22 cellular contexts compared by ENCODE assay signal in the genomic region with DNA sequence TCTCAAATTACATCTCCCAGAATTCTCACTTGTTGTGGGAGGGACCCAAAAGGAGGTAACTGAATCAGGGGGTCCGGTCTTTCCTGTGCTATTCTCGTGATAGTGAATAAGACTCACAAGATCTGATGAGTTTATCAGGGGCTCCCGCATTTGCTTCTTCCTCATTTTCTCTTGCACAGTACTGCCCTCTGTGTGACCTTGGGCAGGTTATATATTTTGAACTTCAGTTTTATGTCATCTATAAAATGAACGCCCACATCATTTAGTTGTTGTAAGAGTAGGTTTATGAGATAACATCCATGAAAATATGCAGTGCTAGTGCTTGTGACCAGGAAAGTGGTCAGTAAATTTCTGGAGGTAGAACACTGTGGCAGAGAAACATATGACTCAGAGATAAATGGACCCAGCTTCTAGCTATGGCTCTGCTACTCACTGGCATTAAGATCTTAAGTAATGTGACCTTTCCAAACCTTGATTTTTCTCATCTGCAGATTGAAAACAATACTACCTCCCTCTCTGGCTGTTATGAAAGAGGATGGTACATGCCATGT.
"Had no signal": no experiment of that assay in that cellular context is flagged by ENCODE, and none has a peak within 500 bp of the region (broad histone marks: within the 10 kb centered on the region; RNA-seq: fewer than 3 reads in every experiment).

No MANE protein-coding gene starts in this region.

- H3K9me3 ChIP-seq: gastrocnemius medialis, thyroid gland had no signal

- H3K4me2 ChIP-seq: neural progenitor cell had no signal

- H3K4me3 ChIP-seq: gastrocnemius medialis, neural progenitor cell, spleen, thyroid gland had no signal

- H3K9ac ChIP-seq: neural progenitor cell had no signal

- H3K36me3 Mint-ChIP-seq: activated naive CD4-positive, alpha-beta T cell treated with anti-CD3 and anti-CD28 coated beads, Interleukin-2, amount 50 U/mL, for 24 hours had no signal

- DNase-seq: activated CD4-positive, alpha-beta memory T cell treated with anti-CD3 and anti-CD28 coated beads, Interleukin-2, amount 10 ng/mL, durations not matched to agents 7 days and 5 days; activated CD4-positive, alpha-beta T cell treated with anti-CD3 and anti-CD28 coated beads, Interleukin-2, amount 10 ng/mL, durations not matched to agents 24 days and 14 days; activated gamma-delta T cell treated with Interleukin-2 at 50 U/mL for 16 hours; aorta; brain microvascular endothelial cell; caudate nucleus; effector CD4-positive, alpha-beta T cell; gastrocnemius medialis; head of caudate nucleus; hypothalamus; naive B cell; spleen; stimulated activated CD4-positive, alpha-beta T cell treated with anti-CD3 and anti-CD28 coated beads, Interleukin-4, amount 100 ng/mL, for 1 hour; stimulated activated naive CD4-positive, alpha-beta T cell treated with Interleukin-2 at 50 U/mL for 16 hours; substantia nigra; T-helper 9 cell; thyroid gland had no signal

- H3K36me3 ChIP-seq: gastrocnemius medialis, neural progenitor cell had no signal

- H3K27ac ChIP-seq: brain microvascular endothelial cell, gastrocnemius medialis, neural progenitor cell, spleen, thyroid gland had no signal

- H3K27me3 Mint-ChIP-seq: activated CD4-positive, alpha-beta memory T cell treated with anti-CD3 and anti-CD28 coated beads, Interleukin-2, amount 10 ng/mL, durations not matched to agents 7 days and 5 days; activated CD4-positive, alpha-beta T cell treated with anti-CD3 and anti-CD28 coated beads, Interleukin-2, amount 10 ng/mL, durations not matched to agents 24 days and 14 days; dendritic cell treated with granulocyte-macrophage colony-stimulating factor and Interleukin-4, amounts not matched to agents 40 ng/mL and 50 ng/mL, for 4 days; naive B cell had no signal

- H3K9me3 Mint-ChIP-seq: activated CD4-positive, alpha-beta memory T cell treated with anti-CD3 and anti-CD28 coated beads, Interleukin-2, amount 10 ng/mL, durations not matched to agents 7 days and 5 days; activated CD4-positive, alpha-beta T cell treated with anti-CD3 and anti-CD28 coated beads, Interleukin-2, amount 10 ng/mL, durations not matched to agents 24 days and 14 days; activated naive CD4-positive, alpha-beta T cell treated with anti-CD3 and anti-CD28 coated beads, Interleukin-2, amount 50 U/mL, for 24 hours; activated T-helper 1 cell treated with anti-CD3 and anti-CD28 coated beads, Interleukin-12 subunit alpha, Interleukin-12 subunit beta, Interleukin-2, Interleukin-4 antibody, amounts not matched to agents 30 ng/mL and 10 ng/mL and 1 ng/mL, durations not matched to agents 14 hours and 24 hours and 36 hours; dendritic cell treated with granulocyte-macrophage colony-stimulating factor and Interleukin-4, amounts not matched to agents 40 ng/mL and 50 ng/mL, for 4 days; naive B cell; neural progenitor cell had no signal

- H3K27ac Mint-ChIP-seq: activated CD4-positive, alpha-beta memory T cell treated with anti-CD3 and anti-CD28 coated beads, Interleukin-2, amount 10 ng/mL, durations not matched to agents 7 days and 5 days; activated CD4-positive, alpha-beta T cell treated with anti-CD3 and anti-CD28 coated beads, Interleukin-2, amount 10 ng/mL, durations not matched to agents 24 days and 14 days; activated naive CD4-positive, alpha-beta T cell treated with anti-CD3 and anti-CD28 coated beads, Interleukin-2, amount 50 U/mL, for 24 hours; activated T-helper 1 cell treated with anti-CD3 and anti-CD28 coated beads, Interleukin-12 subunit alpha, Interleukin-12 subunit beta, Interleukin-2, Interleukin-4 antibody, amounts not matched to agents 30 ng/mL and 10 ng/mL and 1 ng/mL, durations not matched to agents 14 hours and 24 hours and 36 hours; dendritic cell treated with granulocyte-macrophage colony-stimulating factor and Interleukin-4, amounts not matched to agents 40 ng/mL and 50 ng/mL, for 4 days; naive B cell; neural progenitor cell had no signal

- H3K4me3 Mint-ChIP-seq: activated CD4-positive, alpha-beta memory T cell treated with anti-CD3 and anti-CD28 coated beads, Interleukin-2, amount 10 ng/mL, durations not matched to agents 7 days and 5 days; activated CD4-positive, alpha-beta T cell treated with anti-CD3 and anti-CD28 coated beads, Interleukin-2, amount 10 ng/mL, durations not matched to agents 24 days and 14 days; activated naive CD4-positive, alpha-beta T cell treated with anti-CD3 and anti-CD28 coated beads, Interleukin-2, amount 50 U/mL, for 24 hours; activated T-helper 1 cell treated with anti-CD3 and anti-CD28 coated beads, Interleukin-12 subunit alpha, Interleukin-12 subunit beta, Interleukin-2, Interleukin-4 antibody, amounts not matched to agents 30 ng/mL and 10 ng/mL and 1 ng/mL, durations not matched to agents 14 hours and 24 hours and 36 hours; dendritic cell treated with granulocyte-macrophage colony-stimulating factor and Interleukin-4, amounts not matched to agents 40 ng/mL and 50 ng/mL, for 4 days; naive B cell; neural progenitor cell had no signal

- H3K4me1 Mint-ChIP-seq: activated CD4-positive, alpha-beta memory T cell treated with anti-CD3 and anti-CD28 coated beads, Interleukin-2, amount 10 ng/mL, durations not matched to agents 7 days and 5 days; activated CD4-positive, alpha-beta T cell treated with anti-CD3 and anti-CD28 coated beads, Interleukin-2, amount 10 ng/mL, durations not matched to agents 24 days and 14 days; activated naive CD4-positive, alpha-beta T cell treated with anti-CD3 and anti-CD28 coated beads, Interleukin-2, amount 50 U/mL, for 24 hours; naive B cell; neural progenitor cell had no signal

- H3K4me1 ChIP-seq: gastrocnemius medialis, neural progenitor cell, spleen, thyroid gland had no signal

- H2AFZ ChIP-seq: neural progenitor cell had no signal

- ATAC-seq: activated CD4-positive, CD25-positive, alpha-beta regulatory T cell treated with anti-CD3 and anti-CD28 coated beads, Interleukin-2, amount 50 U/mL, for 24 hours; gastrocnemius medialis had no signal

- H3K27me3 ChIP-seq: brain microvascular endothelial cell, gastrocnemius medialis, neural progenitor cell, thyroid gland had no signal
